In the genomic region with DNA sequence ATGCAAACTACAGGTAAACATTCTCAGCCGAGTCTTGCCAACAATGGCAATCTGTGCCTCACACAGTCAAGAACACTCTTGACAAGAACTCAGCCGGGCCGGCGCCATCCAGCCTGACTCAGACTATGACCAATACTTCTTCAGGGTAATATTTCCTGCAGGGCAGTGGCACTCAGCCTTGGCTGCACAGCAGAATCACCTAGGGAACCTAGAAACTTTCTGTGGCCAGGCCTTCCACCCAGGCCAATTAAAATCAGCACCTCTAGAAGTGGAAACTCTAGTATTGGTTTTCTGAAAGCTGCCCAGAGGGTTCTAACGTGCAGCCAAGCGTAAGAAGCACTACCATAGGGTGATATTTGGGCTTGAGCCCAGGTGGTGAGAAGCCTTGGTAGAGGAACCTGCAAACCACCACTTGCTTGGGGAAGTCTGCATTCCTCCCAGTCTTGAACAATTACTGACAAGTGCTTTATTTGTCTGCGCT, we compare ENCODE assay signal across 9 cellular contexts.
DNase-seq lines count a peak whose midpoint lies in the region; ATAC-seq and TF ChIP-seq lines count a peak whose summit lies in the region.
"Had no signal": no experiment of that assay in that cellular context is flagged by ENCODE, and none has a peak within 500 bp of the region (broad histone marks: within the 10 kb centered on the region; RNA-seq: fewer than 3 reads in every experiment).

No MANE protein-coding gene starts in this region.

- peaks cover 2% of the 10 kb centered on the region for H3K4me1 Mint-ChIP-seq in neural progenitor cell
- no peaks in the 10 kb centered on the region for H3K4me1 Mint-ChIP-seq in activated CD4-positive, alpha-beta memory T cell treated with anti-CD3 and anti-CD28 coated beads for 36 hours (ENCODE audit: low read depth)

- DNase-seq in A172 (ENCODE audit: low spot score) (peak; percentile 94), MG63 (peak; percentile 97), epithelial cell of proximal tubule (ENCODE audit: low read depth) (peak; percentile 71), HuH-7.5 (ENCODE audit: low spot score) (no peak), neural progenitor cell (ENCODE audit: low spot score) (no peak)
- DNase-seq in activated CD4-positive, alpha-beta memory T cell treated with anti-CD3 and anti-CD28 coated beads for 36 hours = no peak
- no peak for DNase-seq in stimulated activated CD4-positive, alpha-beta T cell treated with anti-CD3 and anti-CD28 coated beads, Interleukin-1b, Interleukin-23, amount 100 ng/mL, for 48 hours

- peaks cover 5% of the 10 kb centered on the region for H3K4me1 ChIP-seq in neural progenitor cell

- peaks cover 7% of the 10 kb centered on the region for H3K36me3 Mint-ChIP-seq in neural progenitor cell
- peaks cover 3% of the 10 kb centered on the region for H3K36me3 Mint-ChIP-seq in activated CD4-positive, alpha-beta memory T cell treated with anti-CD3 and anti-CD28 coated beads for 36 hours

- H3K9me3 Mint-ChIP-seq in neural progenitor cell = peaks cover 12% of the 10 kb centered on the region
- H3K9me3 Mint-ChIP-seq in activated CD4-positive, alpha-beta memory T cell treated with anti-CD3 and anti-CD28 coated beads for 36 hours = no peaks in the 10 kb centered on the region

- H2AFZ ChIP-seq in neural progenitor cell (replicated peaks) = no peak overlapping the region

- H3K4me2 ChIP-seq in neural progenitor cell = no peak overlapping the region

- no peaks in the 10 kb centered on the region for H3K79me2 ChIP-seq in neural progenitor cell (ENCODE audit: low read depth)

- CTCF ChIA-PET in activated CD4-positive, alpha-beta memory T cell treated with anti-CD3 and anti-CD28 coated beads for 36 hours (lab: Charles Lee) = no interaction called here

- TF ChIP-seq CTCF in epithelial cell of proximal tubule (conservative IDR thresholded peaks at IDR 0.05; ENCODE audit: low read depth, low read length) (no peak), neural progenitor cell (IDR thresholded peaks at IDR 0.05) (no peak)

- peak; percentile 71 for ATAC-seq in GM19468 (IDR thresholded peaks at IDR 0.05; ENCODE audit: extremely low read depth, unreplicated experiment)

- no peak overlapping the region for H3K27ac Mint-ChIP-seq in neural progenitor cell
- no peak overlapping the region for H3K27ac Mint-ChIP-seq in activated CD4-positive, alpha-beta memory T cell treated with anti-CD3 and anti-CD28 coated beads for 36 hours

- H3K4me3 Mint-ChIP-seq in neural progenitor cell = no peak overlapping the region
- no peak overlapping the region for H3K4me3 Mint-ChIP-seq in activated CD4-positive, alpha-beta memory T cell treated with anti-CD3 and anti-CD28 coated beads for 36 hours

- no peak overlapping the region for H3K27ac ChIP-seq in neural progenitor cell
- H3K27ac ChIP-seq: C4-2B had no signal

- H3K27me3 Mint-ChIP-seq in neural progenitor cell (ENCODE audit: insufficient read depth, low read depth) = peaks cover 6% of the 10 kb centered on the region
- no peaks in the 10 kb centered on the region for H3K27me3 Mint-ChIP-seq in activated CD4-positive, alpha-beta memory T cell treated with anti-CD3 and anti-CD28 coated beads for 36 hours

- H4K20me1 ChIP-seq in neural progenitor cell (ENCODE audit: low read depth) = no peaks in the 10 kb centered on the region

- H3K9ac ChIP-seq in neural progenitor cell = no peak overlapping the region

- H3K27me3 ChIP-seq in MG63 (no peaks in the 10 kb centered on the region), neural progenitor cell (no peaks in the 10 kb centered on the region)

- no peaks in the 10 kb centered on the region for H3K9me3 ChIP-seq in MG63
- H3K9me3 ChIP-seq in neural progenitor cell (ENCODE audit: low read depth) = no peaks in the 10 kb centered on the region

- H3K36me3 ChIP-seq in MG63 (no peaks in the 10 kb centered on the region; the same call in none of the 2 replicates), neural progenitor cell (no peaks in the 10 kb centered on the region)

- intact Hi-C loops in activated CD4-positive, alpha-beta memory T cell treated with anti-CD3 and anti-CD28 coated beads for 36 hours (cut with micrococcal nuclease) = no loop called here

- POLR2A ChIA-PET in activated CD4-positive, alpha-beta memory T cell treated with anti-CD3 and anti-CD28 coated beads for 36 hours (lab: Charles Lee) = no interaction called here

- H3F3A ChIP-seq in neural progenitor cell (ENCODE audit: low read depth) = no peaks in the 10 kb centered on the region

- no peak overlapping the region for H3K4me3 ChIP-seq in MG63
- no peak overlapping the region for H3K4me3 ChIP-seq in epithelial cell of proximal tubule (ENCODE audit: low read depth, low read length)
- no peak overlapping the region for H3K4me3 ChIP-seq in neural progenitor cell

Comparison
In these comparisons a context has a peak if more than half of its experiments do, and no peak if none do; other contexts are left out.
1. DNase-seq: peak in A172 (single experiment), MG63 (single experiment) and epithelial cell of proximal tubule (single experiment); none in HuH-7.5 (single experiment), neural progenitor cell (single experiment), activated CD4-positive, alpha-beta memory T cell treated with anti-CD3 and anti-CD28 coated beads for 36 hours (single experiment) and stimulated activated CD4-positive, alpha-beta T cell treated with anti-CD3 and anti-CD28 coated beads, Interleukin-1b, Interleukin-23, amount 100 ng/mL, for 48 hours (single experiment).